1 cellular context compared by ENCODE assay signal in the genomic region with DNA sequence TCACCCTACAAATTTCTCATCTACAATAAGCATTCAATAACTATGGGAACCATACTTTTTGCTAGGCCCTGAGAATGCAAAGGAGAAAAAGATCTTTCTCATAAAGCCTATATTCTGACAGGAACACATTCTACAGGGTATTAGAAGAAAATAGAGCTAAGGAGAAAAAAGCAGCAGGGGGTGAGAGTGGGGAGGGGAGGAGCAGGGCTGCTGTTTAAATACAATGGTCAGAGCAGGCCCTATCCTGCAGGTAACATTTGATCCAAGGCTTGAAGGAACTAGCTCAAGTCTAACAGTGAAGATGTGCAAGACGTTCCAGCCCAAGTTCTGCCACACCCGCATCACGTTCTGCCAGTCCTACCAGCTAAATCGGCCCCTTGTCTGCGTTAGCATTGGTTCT.
TF ChIP-seq lines count a peak whose summit lies in the region.

No MANE protein-coding gene starts in this region.

TF ChIP-seq in GM23338, 12 proteins besides CTCF, POLR2A, EP300 and RAD21 (continued from another document):
- TF ChIP-seq, protein P1, sequence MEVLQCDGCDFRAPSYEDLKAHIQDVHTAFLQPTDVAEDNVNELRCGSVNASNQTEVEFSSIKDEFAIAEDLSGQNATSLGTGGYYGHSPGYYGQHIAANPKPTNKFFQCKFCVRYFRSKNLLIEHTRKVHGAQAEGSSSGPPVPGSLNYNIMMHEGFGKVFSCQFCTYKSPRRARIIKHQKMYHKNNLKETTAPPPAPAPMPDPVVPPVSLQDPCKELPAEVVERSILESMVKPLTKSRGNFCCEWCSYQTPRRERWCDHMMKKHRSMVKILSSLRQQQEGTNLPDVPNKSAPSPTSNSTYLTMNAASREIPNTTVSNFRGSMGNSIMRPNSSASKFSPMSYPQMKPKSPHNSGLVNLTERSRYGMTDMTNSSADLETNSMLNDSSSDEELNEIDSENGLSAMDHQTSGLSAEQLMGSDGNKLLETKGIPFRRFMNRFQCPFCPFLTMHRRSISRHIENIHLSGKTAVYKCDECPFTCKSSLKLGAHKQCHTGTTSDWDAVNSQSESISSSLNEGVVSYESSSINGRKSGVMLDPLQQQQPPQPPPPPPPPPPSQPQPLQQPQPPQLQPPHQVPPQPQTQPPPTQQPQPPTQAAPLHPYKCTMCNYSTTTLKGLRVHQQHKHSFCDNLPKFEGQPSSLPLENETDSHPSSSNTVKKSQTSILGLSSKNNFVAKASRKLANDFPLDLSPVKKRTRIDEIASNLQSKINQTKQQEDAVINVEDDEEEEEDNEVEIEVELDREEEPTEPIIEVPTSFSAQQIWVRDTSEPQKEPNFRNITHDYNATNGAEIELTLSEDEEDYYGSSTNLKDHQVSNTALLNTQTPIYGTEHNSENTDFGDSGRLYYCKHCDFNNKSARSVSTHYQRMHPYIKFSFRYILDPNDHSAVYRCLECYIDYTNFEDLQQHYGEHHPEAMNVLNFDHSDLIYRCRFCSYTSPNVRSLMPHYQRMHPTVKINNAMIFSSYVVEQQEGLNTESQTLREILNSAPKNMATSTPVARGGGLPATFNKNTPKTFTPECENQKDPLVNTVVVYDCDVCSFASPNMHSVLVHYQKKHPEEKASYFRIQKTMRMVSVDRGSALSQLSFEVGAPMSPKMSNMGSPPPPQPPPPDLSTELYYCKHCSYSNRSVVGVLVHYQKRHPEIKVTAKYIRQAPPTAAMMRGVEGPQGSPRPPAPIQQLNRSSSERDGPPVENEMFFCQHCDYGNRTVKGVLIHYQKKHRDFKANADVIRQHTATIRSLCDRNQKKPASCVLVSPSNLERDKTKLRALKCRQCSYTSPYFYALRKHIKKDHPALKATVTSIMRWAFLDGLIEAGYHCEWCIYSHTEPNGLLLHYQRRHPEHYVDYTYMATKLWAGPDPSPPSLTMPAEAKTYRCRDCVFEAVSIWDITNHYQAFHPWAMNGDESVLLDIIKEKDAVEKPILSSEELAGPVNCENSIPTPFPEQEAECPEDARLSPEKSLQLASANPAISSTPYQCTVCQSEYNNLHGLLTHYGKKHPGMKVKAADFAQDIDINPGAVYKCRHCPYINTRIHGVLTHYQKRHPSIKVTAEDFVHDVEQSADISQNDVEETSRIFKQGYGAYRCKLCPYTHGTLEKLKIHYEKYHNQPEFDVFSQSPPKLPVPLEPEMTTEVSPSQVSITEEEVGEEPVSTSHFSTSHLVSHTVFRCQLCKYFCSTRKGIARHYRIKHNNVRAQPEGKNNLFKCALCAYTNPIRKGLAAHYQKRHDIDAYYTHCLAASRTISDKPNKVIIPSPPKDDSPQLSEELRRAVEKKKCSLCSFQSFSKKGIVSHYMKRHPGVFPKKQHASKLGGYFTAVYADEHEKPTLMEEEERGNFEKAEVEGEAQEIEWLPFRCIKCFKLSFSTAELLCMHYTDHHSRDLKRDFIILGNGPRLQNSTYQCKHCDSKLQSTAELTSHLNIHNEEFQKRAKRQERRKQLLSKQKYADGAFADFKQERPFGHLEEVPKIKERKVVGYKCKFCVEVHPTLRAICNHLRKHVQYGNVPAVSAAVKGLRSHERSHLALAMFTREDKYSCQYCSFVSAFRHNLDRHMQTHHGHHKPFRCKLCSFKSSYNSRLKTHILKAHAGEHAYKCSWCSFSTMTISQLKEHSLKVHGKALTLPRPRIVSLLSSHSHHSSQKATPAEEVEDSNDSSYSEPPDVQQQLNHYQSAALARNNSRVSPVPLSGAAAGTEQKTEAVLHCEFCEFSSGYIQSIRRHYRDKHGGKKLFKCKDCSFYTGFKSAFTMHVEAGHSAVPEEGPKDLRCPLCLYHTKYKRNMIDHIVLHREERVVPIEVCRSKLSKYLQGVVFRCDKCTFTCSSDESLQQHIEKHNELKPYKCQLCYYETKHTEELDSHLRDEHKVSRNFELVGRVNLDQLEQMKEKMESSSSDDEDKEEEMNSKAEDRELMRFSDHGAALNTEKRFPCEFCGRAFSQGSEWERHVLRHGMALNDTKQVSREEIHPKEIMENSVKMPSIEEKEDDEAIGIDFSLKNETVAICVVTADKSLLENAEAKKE (CRISPR knock-in tag; IDR thresholded peaks at IDR 0.05), result no peak
- TF ChIP-seq POLR2AphosphoS5 (IDR thresholded peaks at IDR 0.05; ENCODE audit: low read depth), result no peak
- TF ChIP-seq, protein P2, sequence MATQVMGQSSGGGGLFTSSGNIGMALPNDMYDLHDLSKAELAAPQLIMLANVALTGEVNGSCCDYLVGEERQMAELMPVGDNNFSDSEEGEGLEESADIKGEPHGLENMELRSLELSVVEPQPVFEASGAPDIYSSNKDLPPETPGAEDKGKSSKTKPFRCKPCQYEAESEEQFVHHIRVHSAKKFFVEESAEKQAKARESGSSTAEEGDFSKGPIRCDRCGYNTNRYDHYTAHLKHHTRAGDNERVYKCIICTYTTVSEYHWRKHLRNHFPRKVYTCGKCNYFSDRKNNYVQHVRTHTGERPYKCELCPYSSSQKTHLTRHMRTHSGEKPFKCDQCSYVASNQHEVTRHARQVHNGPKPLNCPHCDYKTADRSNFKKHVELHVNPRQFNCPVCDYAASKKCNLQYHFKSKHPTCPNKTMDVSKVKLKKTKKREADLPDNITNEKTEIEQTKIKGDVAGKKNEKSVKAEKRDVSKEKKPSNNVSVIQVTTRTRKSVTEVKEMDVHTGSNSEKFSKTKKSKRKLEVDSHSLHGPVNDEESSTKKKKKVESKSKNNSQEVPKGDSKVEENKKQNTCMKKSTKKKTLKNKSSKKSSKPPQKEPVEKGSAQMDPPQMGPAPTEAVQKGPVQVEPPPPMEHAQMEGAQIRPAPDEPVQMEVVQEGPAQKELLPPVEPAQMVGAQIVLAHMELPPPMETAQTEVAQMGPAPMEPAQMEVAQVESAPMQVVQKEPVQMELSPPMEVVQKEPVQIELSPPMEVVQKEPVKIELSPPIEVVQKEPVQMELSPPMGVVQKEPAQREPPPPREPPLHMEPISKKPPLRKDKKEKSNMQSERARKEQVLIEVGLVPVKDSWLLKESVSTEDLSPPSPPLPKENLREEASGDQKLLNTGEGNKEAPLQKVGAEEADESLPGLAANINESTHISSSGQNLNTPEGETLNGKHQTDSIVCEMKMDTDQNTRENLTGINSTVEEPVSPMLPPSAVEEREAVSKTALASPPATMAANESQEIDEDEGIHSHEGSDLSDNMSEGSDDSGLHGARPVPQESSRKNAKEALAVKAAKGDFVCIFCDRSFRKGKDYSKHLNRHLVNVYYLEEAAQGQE (IDR thresholded peaks at IDR 0.05; ENCODE audit: unreplicated experiment), result no peak
